ENCODE assay signal across 1 cellular context in the genomic region with DNA sequence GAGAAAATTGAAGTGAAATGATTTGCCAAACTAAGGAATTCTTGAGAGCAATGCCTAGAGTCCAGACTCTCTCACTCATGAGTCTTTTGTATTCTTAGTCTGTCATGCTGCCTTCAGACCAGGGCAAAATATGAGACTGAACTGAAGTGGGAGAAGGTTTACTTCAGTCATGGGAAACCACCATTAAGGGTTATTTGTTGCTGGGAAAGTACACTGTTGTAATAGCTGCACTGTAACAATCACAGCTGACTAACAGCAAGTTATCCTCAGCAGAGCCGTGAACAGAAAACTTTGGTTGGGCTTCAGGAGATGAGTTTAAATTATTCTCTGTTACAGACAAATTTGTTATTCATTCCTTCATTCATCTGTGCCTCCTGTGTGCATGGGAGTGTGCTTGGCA.
TF ChIP-seq lines count a peak whose summit lies in the region.

No MANE protein-coding gene starts in this region.

TF ChIP-seq in IMR-90, 13 proteins besides CTCF, POLR2A, EP300 and RAD21:
- TF ChIP-seq FOS (IDR thresholded peaks at IDR 0.05; ENCODE audit: low read depth, low read length), result no peak
- TF ChIP-seq, protein P1, sequence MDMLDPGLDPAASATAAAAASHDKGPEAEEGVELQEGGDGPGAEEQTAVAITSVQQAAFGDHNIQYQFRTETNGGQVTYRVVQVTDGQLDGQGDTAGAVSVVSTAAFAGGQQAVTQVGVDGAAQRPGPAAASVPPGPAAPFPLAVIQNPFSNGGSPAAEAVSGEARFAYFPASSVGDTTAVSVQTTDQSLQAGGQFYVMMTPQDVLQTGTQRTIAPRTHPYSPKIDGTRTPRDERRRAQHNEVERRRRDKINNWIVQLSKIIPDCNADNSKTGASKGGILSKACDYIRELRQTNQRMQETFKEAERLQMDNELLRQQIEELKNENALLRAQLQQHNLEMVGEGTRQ (IDR thresholded peaks at IDR 0.05; ENCODE audit: low read depth, low read length), result no peak
- no peak for TF ChIP-seq BHLHE40 (IDR thresholded peaks at IDR 0.05; ENCODE audit: low read depth, low read length)
- TF ChIP-seq, protein P2, sequence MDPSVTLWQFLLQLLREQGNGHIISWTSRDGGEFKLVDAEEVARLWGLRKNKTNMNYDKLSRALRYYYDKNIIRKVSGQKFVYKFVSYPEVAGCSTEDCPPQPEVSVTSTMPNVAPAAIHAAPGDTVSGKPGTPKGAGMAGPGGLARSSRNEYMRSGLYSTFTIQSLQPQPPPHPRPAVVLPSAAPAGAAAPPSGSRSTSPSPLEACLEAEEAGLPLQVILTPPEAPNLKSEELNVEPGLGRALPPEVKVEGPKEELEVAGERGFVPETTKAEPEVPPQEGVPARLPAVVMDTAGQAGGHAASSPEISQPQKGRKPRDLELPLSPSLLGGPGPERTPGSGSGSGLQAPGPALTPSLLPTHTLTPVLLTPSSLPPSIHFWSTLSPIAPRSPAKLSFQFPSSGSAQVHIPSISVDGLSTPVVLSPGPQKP (IDR thresholded peaks at IDR 0.05; ENCODE audit: borderline replicate concordance, low read depth, low read length), result no peak
- TF ChIP-seq NFE2L2 (IDR thresholded peaks at IDR 0.05; ENCODE audit: low read depth, low read length), result no peak
- TF ChIP-seq RCOR1 (IDR thresholded peaks at IDR 0.05; ENCODE audit: insufficient replicate concordance, low read length), result no peak
- TF ChIP-seq MAFK (IDR thresholded peaks at IDR 0.05; ENCODE audit: low read depth, low read length), result no peak
- no peak for TF ChIP-seq MAZ (IDR thresholded peaks at IDR 0.05; ENCODE audit: borderline replicate concordance, low read depth, low read length)
- TF ChIP-seq CHD1 (IDR thresholded peaks at IDR 0.05; ENCODE audit: low read depth, low read length), result no peak
- no peak for TF ChIP-seq RFX5 (IDR thresholded peaks at IDR 0.05; ENCODE audit: low read depth, low read length)
- TF ChIP-seq SMC3 (IDR thresholded peaks at IDR 0.05; ENCODE audit: low read depth, low read length), result no peak
- TF ChIP-seq MXI1 (IDR thresholded peaks at IDR 0.05; ENCODE audit: borderline replicate concordance, low read depth, low read length), result no peak
